8 cellular contexts compared by ENCODE assay signal in genomic region chr14:95774265-95775160, GRCh38.
DNase-seq lines count a peak whose midpoint lies in the region; TF ChIP-seq lines count a peak whose summit lies in the region.

No MANE protein-coding gene starts in this region.

- DNase-seq in GM20000 (ENCODE audit: low spot score): peak; percentile 67
- peak; percentile 51 for DNase-seq in NCI-H526 treated with DMSO at 0.1 percent for 48 hours (lab: John Stamatoyannopoulos, UW)
- DNase-seq in activated T-cell treated with anti-CD3 and anti-CD28 coated beads for 24 hours (ENCODE audit: low read depth): peak; percentile 38
- peak; percentile 4 to 46 for DNase-seq in fibroblast of lung (ENCODE audit: low read depth in 2 of 2)
- peak; percentile 66 to 94 for DNase-seq in trophoblast cell
- no peak for DNase-seq in vagina (ENCODE audit: extremely low spot score in 2 of 2)
- no peak for DNase-seq in kidney glomerular epithelial cell (lab: John Stamatoyannopoulos, UW)

- no peak overlapping the region for H3K18ac ChIP-seq in trophoblast cell (ENCODE audit: low read length)

- no peak overlapping the region for H3K4ac ChIP-seq in trophoblast cell (ENCODE audit: low read depth, low read length)

- H3K27ac ChIP-seq in C4-2B (no peak overlapping the region), fibroblast of lung (ENCODE audit: insufficient read depth, low read length) (no peak overlapping the region), trophoblast cell (ENCODE audit: low read depth, low read length) (no peak overlapping the region), vagina (no peak overlapping the region)

- H2BK5ac ChIP-seq in trophoblast cell (ENCODE audit: low read depth, low read length, poor library complexity): no peak overlapping the region

- no peak for TF ChIP-seq POLR2A in vagina (IDR thresholded peaks at IDR 0.05)

- H3K79me1 ChIP-seq in trophoblast cell (ENCODE audit: low read length): no peaks in the 10 kb centered on the region

- no peak overlapping the region for H3K4me2 ChIP-seq in fibroblast of lung (ENCODE audit: extremely low read depth, insufficient read depth, low read length)
- H3K4me2 ChIP-seq in trophoblast cell (ENCODE audit: low read length): no peak overlapping the region

- H3K23ac ChIP-seq in trophoblast cell (ENCODE audit: low read length): no peak overlapping the region

- H3K9ac ChIP-seq in fibroblast of lung (ENCODE audit: insufficient read depth, low read length): no peak overlapping the region
- H3K9ac ChIP-seq in trophoblast cell (ENCODE audit: low read length): no peak overlapping the region

- H4K12ac ChIP-seq in trophoblast cell (ENCODE audit: low read depth, low read length): no peak overlapping the region

- H3K27me3 ChIP-seq in fibroblast of lung (ENCODE audit: control insufficient read depth, insufficient read depth, low read length) (no peaks in the 10 kb centered on the region), trophoblast cell (ENCODE audit: insufficient read depth, low read length) (no peaks in the 10 kb centered on the region), vagina (no peaks in the 10 kb centered on the region)

- H2BK12ac ChIP-seq in trophoblast cell (ENCODE audit: low read length): no peak overlapping the region

- H4K8ac ChIP-seq in trophoblast cell (ENCODE audit: low read depth, low read length): no peak overlapping the region

- TF ChIP-seq CTCF in C4-2B (conservative IDR thresholded peaks at IDR 0.05) (peak; percentile 94), GM20000 (IDR thresholded peaks at IDR 0.05; ENCODE audit: extremely low read depth, missing control alignments) (peak; percentile 91), fibroblast of lung (conservative IDR thresholded peaks at IDR 0.05 in 1 of 2, IDR thresholded peaks at IDR 0.05 in 1 of 2; ENCODE audit: low read depth in 1 of 2, low read length in 2 of 2) (peak; percentile 80 to 85), vagina (IDR thresholded peaks at IDR 0.05) (peak; percentile 67 to 91 (median 73))

- H2AFZ ChIP-seq in fibroblast of lung (ENCODE audit: low read length) (no peak overlapping the region), trophoblast cell (ENCODE audit: insufficient read depth, low read length, poor library complexity) (no peak overlapping the region)

- H3K4me3 ChIP-seq in fibroblast of lung (replicated peaks in 1 of 4; ENCODE audit: control extremely low read depth in 1 of 4, insufficient read depth in 1 of 4, low read depth in 3 of 4, low read length in 4 of 4): no peak overlapping the region
- H3K4me3 ChIP-seq in trophoblast cell (ENCODE audit: low read depth, low read length): no peak overlapping the region
- no peak overlapping the region for H3K4me3 ChIP-seq in vagina

- H4K20me1 ChIP-seq in fibroblast of lung (ENCODE audit: control insufficient read depth, extremely low read depth, insufficient read depth, low read length): peaks cover 2% of the 10 kb centered on the region

- no CpG with 5 or more reads among the region's 28 CpGs for WGBS in trophoblast cell (ENCODE audit: extremely low coverage, insufficient coverage, insufficient read length)

- H2AK5ac ChIP-seq in trophoblast cell (ENCODE audit: low read length): no peak overlapping the region

- no peak overlapping the region for H3K14ac ChIP-seq in trophoblast cell (ENCODE audit: low read length)

- H2BK120ac ChIP-seq in trophoblast cell (ENCODE audit: insufficient read depth, low read length, poor library complexity): no peak overlapping the region

- no peaks in the 10 kb centered on the region for H3K4me1 ChIP-seq in fibroblast of lung (ENCODE audit: control insufficient read depth, extremely low read depth, insufficient read depth, low read length)
- H3K4me1 ChIP-seq in trophoblast cell (ENCODE audit: control insufficient read depth in 1 of 2, insufficient read depth in 2 of 2, low read length in 2 of 2): no peaks in the 10 kb centered on the region
- H3K4me1 ChIP-seq in vagina: no peaks in the 10 kb centered on the region

- H4K91ac ChIP-seq in trophoblast cell (ENCODE audit: low read depth, low read length): no peak overlapping the region

- H3K36me3 ChIP-seq in fibroblast of lung (ENCODE audit: control insufficient read depth, insufficient read depth, low read length) (no peaks in the 10 kb centered on the region), trophoblast cell (ENCODE audit: control insufficient read depth in 1 of 2, insufficient read depth in 2 of 2, low read length in 2 of 2) (no peaks in the 10 kb centered on the region), vagina (no peaks in the 10 kb centered on the region)

- H3K79me2 ChIP-seq in fibroblast of lung (ENCODE audit: control insufficient read depth, insufficient read depth, low read length): no peaks in the 10 kb centered on the region
- H3K79me2 ChIP-seq in trophoblast cell (ENCODE audit: control insufficient read depth, insufficient read depth, low read length, poor library complexity): no peaks in the 10 kb centered on the region

- H3K9me3 ChIP-seq in fibroblast of lung (ENCODE audit: control insufficient read depth, insufficient read depth, low read depth, low read length) (no peaks in the 10 kb centered on the region), trophoblast cell (ENCODE audit: insufficient read depth, low read depth, low read length) (peaks cover 1% of the 10 kb centered on the region), vagina (no peaks in the 10 kb centered on the region)

- intact Hi-C loops in vagina (cut with DNase I): no loop called here

Comparison
In these comparisons a context has a peak if more than half of its experiments do, and no peak if none do; other contexts are left out.
1. DNase-seq: peak in GM20000 (single experiment), NCI-H526 treated with DMSO at 0.1 percent for 48 hours (single experiment), activated T-cell treated with anti-CD3 and anti-CD28 coated beads for 24 hours (single experiment), fibroblast of lung (2 of 2) and trophoblast cell (2 of 2); none in vagina (0 of 2) and kidney glomerular epithelial cell (single experiment).
2. Peak in every context shown above with its lines, with median percentiles within 50 percentile points of each other: CTCF ChIP-seq.